In the genomic region with DNA sequence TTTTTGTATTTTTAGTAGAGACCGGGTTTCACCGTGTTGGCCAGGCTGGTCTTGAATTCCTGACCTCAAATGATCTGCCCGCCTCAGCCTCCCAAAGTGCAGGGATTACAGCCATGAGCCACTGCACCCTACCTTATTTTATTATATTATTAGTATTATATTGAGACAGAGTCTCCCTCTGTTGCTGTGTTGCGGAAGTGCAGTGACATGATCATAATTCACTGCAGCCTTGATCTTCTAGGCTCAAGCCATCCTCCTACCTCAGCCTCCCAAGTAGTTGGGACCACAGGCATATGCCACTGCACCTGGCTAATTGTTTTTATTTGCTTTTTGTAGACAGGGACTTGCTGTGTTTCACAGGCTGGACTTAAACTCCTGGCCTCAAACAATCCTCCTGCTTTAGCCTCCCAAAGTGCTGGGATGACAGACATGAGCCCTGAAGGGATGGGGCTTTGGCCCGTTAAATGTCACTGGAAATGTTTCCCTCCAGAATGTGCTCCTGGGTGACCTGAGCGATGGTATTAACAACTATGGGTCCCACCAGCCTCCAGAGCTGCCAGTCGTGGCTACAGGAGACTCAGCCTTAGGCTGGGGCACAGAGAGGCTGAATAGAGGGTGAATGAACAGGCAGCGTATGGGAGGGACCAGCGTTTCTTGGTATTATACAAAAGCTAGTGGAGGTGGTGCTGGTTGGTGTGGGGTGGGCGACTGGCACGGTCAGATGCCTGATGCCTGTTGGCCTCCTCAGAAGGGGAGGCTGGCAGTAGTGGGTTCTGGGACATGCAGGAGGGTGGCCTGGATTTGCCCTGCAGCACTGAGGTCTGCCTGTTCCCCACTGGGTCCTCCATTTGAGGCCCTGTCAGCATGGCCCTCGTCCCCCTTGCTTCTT, we compare ENCODE assay signal across 12 cellular contexts. TPM values are rescaled to one million over a fixed set of nuclear protein-coding genes. Genes with fewer than 3 reads are reported as not detected.
A peak's percentile ranks its signal among the peaks of the same experiment; 100 is the strongest.
DNase-seq lines count a peak whose midpoint lies in the region; ATAC-seq and TF ChIP-seq lines count a peak whose summit lies in the region.
"Had no signal": no experiment of that assay in that cellular context is flagged by ENCODE, and none has a peak within 500 bp of the region (broad histone marks: within the 10 kb centered on the region; RNA-seq: fewer than 3 reads in every experiment).

No MANE protein-coding gene starts in this region.

- TF ChIP-seq CTCF in A673 (conservative IDR thresholded peaks at IDR 0.05; ENCODE audit: low read depth, low read length): peak; percentile 50
- peak; percentile 50 for TF ChIP-seq CTCF in DND-41 (IDR thresholded peaks at IDR 0.05; ENCODE audit: borderline replicate concordance, extremely low read depth, low read length, poor library complexity, severe bottlenecking)
- peak; percentile 73 for TF ChIP-seq CTCF in foreskin keratinocyte (conservative IDR thresholded peaks at IDR 0.05)

- H3K27ac ChIP-seq in A673 (ENCODE audit: low read depth, low read length, poor library complexity, severe bottlenecking) (no peak overlapping the region), DND-41 (ENCODE audit: low read length) (no peak overlapping the region), foreskin keratinocyte (no peak overlapping the region)
- H3K27ac ChIP-seq: SK-N-MC had no signal

- CTCF ChIA-PET in A673 (lab: Charles Lee): no interaction called here

- no peaks in the 10 kb centered on the region for H3K27me3 ChIP-seq in A673 (replicated peaks; ENCODE audit: insufficient read depth, low read depth, low read length, poor library complexity)
- H3K27me3 ChIP-seq in DND-41 (ENCODE audit: insufficient read depth, low read length, poor library complexity): no peaks in the 10 kb centered on the region
- H3K27me3 ChIP-seq in foreskin keratinocyte: no peaks in the 10 kb centered on the region

- no peak overlapping the region for H3K4me2 ChIP-seq in DND-41 (ENCODE audit: insufficient read depth, low read length)

- intact Hi-C loops in A673 (cut with micrococcal nuclease; ENCODE audit: unreplicated experiment): no loop called here

- no peaks in the 10 kb centered on the region for H3K9me3 ChIP-seq in A673 (ENCODE audit: low read depth, low read length, poor library complexity, severe bottlenecking)
- H3K9me3 ChIP-seq in DND-41 (ENCODE audit: insufficient read depth, low read length, severe bottlenecking): no peaks in the 10 kb centered on the region

- no peaks in the 10 kb centered on the region for H3K4me1 ChIP-seq in A673 (ENCODE audit: insufficient read depth, low read length, poor library complexity, severe bottlenecking)
- no peaks in the 10 kb centered on the region for H3K4me1 ChIP-seq in DND-41 (ENCODE audit: insufficient read depth, low read length)
- no peaks in the 10 kb centered on the region for H3K4me1 ChIP-seq in foreskin keratinocyte

- H3K36me3 ChIP-seq in A673 (ENCODE audit: insufficient read depth, low read length, poor library complexity, severe bottlenecking): no peaks in the 10 kb centered on the region
- peaks cover 18% of the 10 kb centered on the region for H3K36me3 ChIP-seq in DND-41 (ENCODE audit: insufficient read depth, low read length)

- POLR2A ChIA-PET in A673 (lab: Charles Lee; ENCODE audit: low non-redundant PET): no interaction called here

- H3K9ac ChIP-seq in DND-41 (ENCODE audit: low read depth, low read length): no peak overlapping the region

- DNase-seq in A673 (ENCODE audit: low spot score) (peak; percentile 43), DND-41 (peak; percentile 29), RPMI8226 (peak; percentile 9), foreskin keratinocyte (no peak), NCI-H2081 treated with DMSO at 0.1 percent for 48 hours (lab: John Stamatoyannopoulos, UW) (no peak), C1 segment of cervical spinal cord (lab: John Stamatoyannopoulos, UW) (no peak)
- DNase-seq in activated CD8-positive, alpha-beta memory T cell treated with anti-CD3 and anti-CD28 coated beads, Interleukin-2, amount 50 U/mL, for 4 hours: no peak
- DNase-seq: activated T-cell treated with anti-CD3 and anti-CD28 coated beads, Interleukin-2, amount 50 U/mL, for 48 hours; H7 had no signal

- H3K79me2 ChIP-seq in DND-41 (ENCODE audit: insufficient read depth, low read length): peaks cover 76% of the 10 kb centered on the region

- no TSS peak for BruUV-seq in A673 (replicated peaks; lab: Mats Ljungman, UMichigan)

- H3K4me3 ChIP-seq in A673 (ENCODE audit: low read depth, low read length, poor library complexity, severe bottlenecking) (no peak overlapping the region), DND-41 (ENCODE audit: low read depth in 1 of 2, low read length in 2 of 2) (no peak overlapping the region)
- H3K4me3 ChIP-seq: SK-N-MC had no signal

- H4K20me1 ChIP-seq in DND-41 (ENCODE audit: insufficient read depth, low read length): peaks cover 54% of the 10 kb centered on the region

- peak; percentile 64; the same call in 2 of the 3 replicates for ATAC-seq in DND-41 (ENCODE audit: insufficient read depth, low read depth)
- ATAC-seq in foreskin keratinocyte: no peak
- no peak for ATAC-seq in HG02798 (IDR thresholded peaks at IDR 0.05; ENCODE audit: poor library complexity, unreplicated experiment)
- ATAC-seq: stimulated activated effector memory CD8-positive, alpha-beta T cell treated with anti-CD3 and anti-CD28 coated beads, Interleukin-12 subunit alpha, Interleukin-12 subunit beta, amount 100 ng/mL, for 72 hours had no signal

- no peak overlapping the region for H2AFZ ChIP-seq in DND-41 (ENCODE audit: low read depth, low read length)

RNA-seq across cellular contexts. Expression of gene TANGO2, which starts 7.3 kb away (rescaled TPM):
- total RNA-seq in A673 (2021) (17.7 and 21.5 TPM in 2 replicates), foreskin keratinocyte (18.8 and 22.4 TPM in 2 replicates)
- polyA plus RNA-seq in foreskin keratinocyte: 15.0 and 15.2 TPM in 2 replicates

RNA-seq across cellular contexts. Expression of gene ARVCF, which starts 11.6 kb away (rescaled TPM):
- total RNA-seq in A673 (2021) (11.1 and 17.2 TPM in 2 replicates), foreskin keratinocyte (10.8 and 11.7 TPM in 2 replicates)
- polyA plus RNA-seq in foreskin keratinocyte: 6.9 and 7.7 TPM in 2 replicates

RNA-seq across cellular contexts. Expression of gene DGCR8, which starts 51.8 kb away (rescaled TPM):
- 63.2 and 74.8 TPM in 2 replicates for total RNA-seq in A673 (2021)
- 30.4 and 31.7 TPM in 2 replicates for total RNA-seq in foreskin keratinocyte
- 13.5 and 13.7 TPM in 2 replicates for polyA plus RNA-seq in foreskin keratinocyte

Comparison
In these comparisons a context has a peak if more than half of its experiments do, and no peak if none do; other contexts are left out.
1. DNase-seq: peak in A673 (single experiment), DND-41 (single experiment) and RPMI8226 (single experiment); none in foreskin keratinocyte (0 of 2), NCI-H2081 treated with DMSO at 0.1 percent for 48 hours (single experiment), activated CD8-positive, alpha-beta memory T cell treated with anti-CD3 and anti-CD28 coated beads, Interleukin-2, amount 50 U/mL, for 4 hours (single experiment) and C1 segment of cervical spinal cord (0 of 14).
2. Peak in every context shown above with its lines, with median percentiles within 50 percentile points of each other: CTCF ChIP-seq.